Comparison of ENCODE assay signal across 18 cellular contexts in the genomic region with DNA sequence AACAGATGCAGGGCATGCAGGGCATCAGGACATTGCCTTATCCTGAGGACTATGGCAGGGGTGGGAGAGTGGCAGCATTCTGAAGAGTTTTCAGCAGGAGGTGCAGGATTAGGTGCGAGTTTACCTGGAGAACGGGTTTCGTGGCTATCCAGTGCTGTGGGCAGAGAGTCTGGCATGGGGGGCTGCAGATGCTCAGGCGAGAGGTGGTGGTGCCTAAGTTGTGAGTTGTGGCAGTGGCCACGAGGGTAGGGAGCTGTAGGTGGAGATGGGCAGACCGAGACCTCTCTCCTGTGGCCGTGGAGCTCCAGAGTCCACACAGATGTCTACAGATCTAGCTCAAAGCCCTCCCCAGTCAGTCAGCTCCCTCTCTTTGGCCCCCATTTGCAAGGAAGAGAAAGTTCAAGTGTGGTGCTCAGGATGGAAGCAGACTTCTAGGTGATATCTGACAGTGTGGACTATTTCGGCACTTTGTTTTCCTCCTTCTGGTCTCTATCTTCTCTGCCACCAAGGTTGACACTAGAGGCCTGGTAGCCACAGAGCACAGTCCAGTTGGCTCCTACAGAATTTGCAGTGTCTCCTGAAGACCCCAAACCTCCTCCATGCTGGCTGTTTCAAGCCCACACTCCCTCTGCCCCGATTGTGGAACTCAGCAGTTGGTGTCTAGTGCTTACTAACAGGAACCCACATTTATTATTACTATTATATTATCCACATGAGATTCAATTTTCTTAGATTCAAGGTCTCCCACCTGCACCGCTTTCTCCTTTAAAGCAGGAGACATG.
"Had no signal": no experiment of that assay in that cellular context is flagged by ENCODE, and none has a peak within 500 bp of the region (broad histone marks: within the 10 kb centered on the region; RNA-seq: fewer than 3 reads in every experiment).

No MANE protein-coding gene starts in this region.

- DNase-seq: IMR-90, Kasumi-1, MM.1S, NCI-H1092 treated with DMSO at 0.1 percent for 48 hours, NCI-H1436, NCI-H187, NCI-H2029, NCI-H2081 treated with DMSO at 0.1 percent for 48 hours, NCI-H2171, NCI-H226, NCI-H446, NCI-H510A, NCI-H524 treated with DMSO at 0.1 percent for 48 hours, NCI-H69, NCI-H774, PC-3, SHP77 treated with DMSO at 0.1 percent for 48 hours, SJCRH30 had no signal
